ENCODE assay signal across 9 cellular contexts in the genomic region with DNA sequence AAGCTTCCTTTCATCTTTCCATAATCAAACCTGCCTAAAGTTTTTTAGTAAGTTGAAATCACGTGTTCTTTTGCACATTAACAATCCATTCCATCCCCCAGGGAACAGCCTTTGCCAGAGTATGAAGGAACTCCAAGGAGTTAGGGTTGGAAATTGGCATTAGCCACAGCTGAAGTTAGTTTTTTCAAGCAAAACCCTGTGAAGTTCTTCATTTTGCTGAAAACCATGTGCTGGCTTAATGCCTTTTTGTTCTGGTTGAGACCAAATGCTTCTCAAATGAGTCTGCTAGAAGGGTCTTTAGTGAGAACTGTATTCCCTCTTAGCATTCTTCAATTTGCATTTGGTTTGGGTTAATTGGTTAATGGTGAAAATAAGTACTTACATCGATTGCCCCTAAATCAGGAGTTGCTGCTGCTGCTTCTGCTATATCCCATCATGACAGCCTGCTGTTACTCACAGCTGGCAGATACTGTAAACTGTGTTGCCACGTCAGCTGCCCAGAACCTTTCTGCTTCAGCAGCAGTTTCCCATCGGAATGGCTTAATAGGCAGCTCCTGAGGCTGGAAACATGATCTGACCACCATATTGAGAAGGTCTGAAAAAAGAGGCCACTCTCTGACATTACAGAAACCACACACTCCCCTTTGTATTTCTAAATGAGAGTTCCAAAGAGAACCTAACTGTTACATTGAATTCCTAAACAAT. TPM values are rescaled to one million over a fixed set of nuclear protein-coding genes. Genes with fewer than 3 reads are reported as not detected.
A peak's percentile ranks its signal among the peaks of the same experiment; 100 is the strongest.
DNase-seq lines count a peak whose midpoint lies in the region; ATAC-seq and TF ChIP-seq lines count a peak whose summit lies in the region.
"Had no signal": no experiment of that assay in that cellular context is flagged by ENCODE, and none has a peak within 500 bp of the region (broad histone marks: within the 10 kb centered on the region; RNA-seq: fewer than 3 reads in every experiment).

No MANE protein-coding gene starts in this region.

- H3K36me3 Mint-ChIP-seq in activated CD4-positive, alpha-beta T cell treated with anti-CD3 and anti-CD28 coated beads, Interleukin-2, amount 10 ng/mL, durations not matched to agents 24 days and 14 days (ENCODE audit: low read depth): no peaks in the 10 kb centered on the region

- intact Hi-C loops in prostate gland (cut with DNase I): no loop called here
- intact Hi-C loops in activated CD4-positive, alpha-beta T cell treated with anti-CD3 and anti-CD28 coated beads, Interleukin-2, amount 10 ng/mL, durations not matched to agents 24 days and 14 days (cut with micrococcal nuclease): no loop called here

- no peaks in the 10 kb centered on the region for H3K27me3 ChIP-seq in iPS-15b (ENCODE audit: control insufficient read depth, insufficient read depth, low read length)
- H3K27me3 ChIP-seq in suprapubic skin: no peaks in the 10 kb centered on the region
- no peaks in the 10 kb centered on the region for H3K27me3 ChIP-seq in prostate gland (replicated peaks; ENCODE audit: insufficient read depth)
- H3K27me3 ChIP-seq: neutrophil had no signal

- peaks cover 8% of the 10 kb centered on the region for H3K4me1 ChIP-seq in iPS-15b (ENCODE audit: control insufficient read depth, insufficient read depth, low read length)
- H3K4me1 ChIP-seq in suprapubic skin: peaks cover 22% of the 10 kb centered on the region
- H3K4me1 ChIP-seq in prostate gland (replicated peaks): no peaks in the 10 kb centered on the region

- ATAC-seq in HG03521 (IDR thresholded peaks at IDR 0.05; ENCODE audit: unreplicated experiment): no peak

- DNase-seq in NCI-H1105 treated with DMSO at 0.1 percent for 48 hours (lab: John Stamatoyannopoulos, UW): peak; percentile 49
- DNase-seq in astrocyte of the hippocampus (ENCODE audit: low read depth, low spot score): peak; percentile 93
- DNase-seq in suprapubic skin (ENCODE audit: low spot score in 2 of 2): peak in 1 of 2 donors; percentile 67
- no peak for DNase-seq in prostate gland (ENCODE audit: low spot score)
- DNase-seq in KBM-7: no peak
- no peak for DNase-seq in activated CD4-positive, alpha-beta T cell treated with anti-CD3 and anti-CD28 coated beads, Interleukin-2, amount 10 ng/mL, durations not matched to agents 24 days and 14 days

- H3K4me3 ChIP-seq in iPS-15b (ENCODE audit: low read depth, low read length) (no peak overlapping the region), suprapubic skin (peak overlapping the region; percentile 32), prostate gland (no peak overlapping the region)

- 25% methylated on average over 4 of the region's 4 CpGs for WGBS in suprapubic skin
- WGBS in prostate gland: 49% methylated on average over 4 of the region's 4 CpGs

- H3K36me3 ChIP-seq in iPS-15b (ENCODE audit: control insufficient read depth, insufficient read depth, low read length) (no peaks in the 10 kb centered on the region), suprapubic skin (no peaks in the 10 kb centered on the region), prostate gland (no peaks in the 10 kb centered on the region)
- H3K36me3 ChIP-seq: neutrophil had no signal

- in situ Hi-C loops in KBM-7 (cut with MboI; ENCODE audit: low pct_unique_long_range_greater_than_20kb, low sequenced_read_pairs): no loop called here

- TF ChIP-seq CTCF in suprapubic skin (IDR thresholded peaks at IDR 0.05): no peak
- no peak for TF ChIP-seq CTCF in prostate gland (IDR thresholded peaks at IDR 0.05)

- no peaks in the 10 kb centered on the region for H3K27me3 Mint-ChIP-seq in activated CD4-positive, alpha-beta T cell treated with anti-CD3 and anti-CD28 coated beads, Interleukin-2, amount 10 ng/mL, durations not matched to agents 24 days and 14 days

- TF ChIP-seq POLR2A in suprapubic skin (IDR thresholded peaks at IDR 0.05) (no peak), prostate gland (IDR thresholded peaks at IDR 0.05) (no peak)

- TF ChIP-seq EP300 in suprapubic skin (IDR thresholded peaks at IDR 0.05): no peak

- H3K9me3 ChIP-seq in iPS-15b (ENCODE audit: control insufficient read depth, insufficient read depth, low read length): no peaks in the 10 kb centered on the region
- no peaks in the 10 kb centered on the region for H3K9me3 ChIP-seq in suprapubic skin
- no peaks in the 10 kb centered on the region for H3K9me3 ChIP-seq in prostate gland
- H3K9me3 ChIP-seq: neutrophil had no signal

- no peak overlapping the region for H3K4me3 Mint-ChIP-seq in activated CD4-positive, alpha-beta T cell treated with anti-CD3 and anti-CD28 coated beads, Interleukin-2, amount 10 ng/mL, durations not matched to agents 24 days and 14 days

- H3K9me3 Mint-ChIP-seq in activated CD4-positive, alpha-beta T cell treated with anti-CD3 and anti-CD28 coated beads, Interleukin-2, amount 10 ng/mL, durations not matched to agents 24 days and 14 days: peaks cover 3% of the 10 kb centered on the region

- H3K9ac ChIP-seq in iPS-15b (ENCODE audit: low read depth, low read length): peak overlapping the region; percentile 18

- H3K27ac ChIP-seq in suprapubic skin (peak overlapping the region; percentile 24), prostate gland (no peak overlapping the region)
- H3K27ac ChIP-seq: neutrophil had no signal

- no peak overlapping the region for H3K27ac Mint-ChIP-seq in activated CD4-positive, alpha-beta T cell treated with anti-CD3 and anti-CD28 coated beads, Interleukin-2, amount 10 ng/mL, durations not matched to agents 24 days and 14 days

- H3K4me1 Mint-ChIP-seq in activated CD4-positive, alpha-beta T cell treated with anti-CD3 and anti-CD28 coated beads, Interleukin-2, amount 10 ng/mL, durations not matched to agents 24 days and 14 days: no peaks in the 10 kb centered on the region

RNA-seq across cellular contexts. Expression of a gene that starts 14.1 kb away (rescaled TPM):
- 1 to 10 TPM; 1.7 to 6.4 (median 2.5) TPM for total RNA-seq in suprapubic skin
- 1 to 10 TPM; 2.7 to 3.2 TPM for total RNA-seq in prostate gland
- total RNA-seq in activated CD4-positive, alpha-beta T cell treated with anti-CD3 and anti-CD28 coated beads, Interleukin-2, amount 10 ng/mL, durations not matched to agents 24 days and 14 days: not detected in 2 replicates

Comparison
In these comparisons a context has a peak if more than half of its experiments do, and no peak if none do; other contexts are left out.
1. DNase-seq: peak in NCI-H1105 treated with DMSO at 0.1 percent for 48 hours (single experiment) and astrocyte of the hippocampus (single experiment); none in prostate gland (single experiment), KBM-7 (single experiment) and activated CD4-positive, alpha-beta T cell treated with anti-CD3 and anti-CD28 coated beads, Interleukin-2, amount 10 ng/mL, durations not matched to agents 24 days and 14 days (single experiment).